Comparison of ENCODE assay signal across 19 cellular contexts in genomic region chr9:134620751-134621557, GRCh38. TPM values are rescaled to one million over a fixed set of nuclear protein-coding genes. Genes with fewer than 3 reads are reported as not detected.
DNase-seq lines count a peak whose midpoint lies in the region; ATAC-seq and TF ChIP-seq lines count a peak whose summit lies in the region.
"Had no signal": no experiment of that assay in that cellular context is flagged by ENCODE, and none has a peak within 500 bp of the region (broad histone marks: within the 10 kb centered on the region; RNA-seq: fewer than 3 reads in every experiment).

No MANE protein-coding gene starts in this region.

- TF ChIP-seq EP300 in sigmoid colon (IDR thresholded peaks at IDR 0.05): no peak

- H3K27ac ChIP-seq in RWPE2 (ENCODE audit: poor library complexity, severe bottlenecking) (no peak overlapping the region), sigmoid colon (no peak overlapping the region)
- H3K27ac ChIP-seq: KMS-11, vagina had no signal

- no peaks in the 10 kb centered on the region for H3K36me3 Mint-ChIP-seq in activated CD8-positive, alpha-beta memory T cell treated with anti-CD3 and anti-CD28 coated beads, Interleukin-2, amount 10 ng/mL, durations not matched to agents 7 days and 5 days
- H3K36me3 Mint-ChIP-seq: activated naive CD4-positive, alpha-beta T cell treated with anti-CD3 and anti-CD28 coated beads, Interleukin-2, amount 50 U/mL, for 72 hours had no signal

- no peaks in the 10 kb centered on the region for H3K4me1 Mint-ChIP-seq in activated CD8-positive, alpha-beta memory T cell treated with anti-CD3 and anti-CD28 coated beads, Interleukin-2, amount 10 ng/mL, durations not matched to agents 7 days and 5 days
- H3K4me1 Mint-ChIP-seq: T-helper 17 cell had no signal

- no peak for TF ChIP-seq POLR2A in sigmoid colon (IDR thresholded peaks at IDR 0.05)

- H3K27me3 ChIP-seq in RWPE2 (ENCODE audit: insufficient read depth, poor library complexity, severe bottlenecking) (no peaks in the 10 kb centered on the region), sigmoid colon (no peaks in the 10 kb centered on the region)
- H3K27me3 ChIP-seq: vagina had no signal

- H3K4me3 Mint-ChIP-seq in activated CD8-positive, alpha-beta memory T cell treated with anti-CD3 and anti-CD28 coated beads, Interleukin-2, amount 10 ng/mL, durations not matched to agents 7 days and 5 days: no peak overlapping the region
- H3K4me3 Mint-ChIP-seq: T-helper 17 cell had no signal

- H3K36me3 ChIP-seq in RWPE2 (ENCODE audit: low read depth) (no peaks in the 10 kb centered on the region), sigmoid colon (no peaks in the 10 kb centered on the region)
- H3K36me3 ChIP-seq: vagina had no signal

- no peak overlapping the region for H3K27ac Mint-ChIP-seq in activated CD8-positive, alpha-beta memory T cell treated with anti-CD3 and anti-CD28 coated beads, Interleukin-2, amount 10 ng/mL, durations not matched to agents 7 days and 5 days
- H3K27ac Mint-ChIP-seq: activated naive CD4-positive, alpha-beta T cell treated with anti-CD3 and anti-CD28 coated beads, Interleukin-2, amount 50 U/mL, for 72 hours; T-helper 17 cell had no signal

- peak; percentile 3 for DNase-seq in activated CD8-positive, alpha-beta memory T cell treated with anti-CD3 and anti-CD28 coated beads, Interleukin-2, amount 10 ng/mL, durations not matched to agents 7 days and 5 days
- DNase-seq in activated CD8-positive, alpha-beta memory T cell treated with anti-CD3 and anti-CD28 coated beads for 24 hours: no peak
- DNase-seq in RWPE2 (ENCODE audit: low spot score): peak; percentile 60
- DNase-seq in islet precursor cell: peak; percentile 73
- DNase-seq in sigmoid colon: peak; percentile 58
- DNase-seq: activated CD4-positive, CD25-positive, alpha-beta regulatory T cell treated with anti-CD3 and anti-CD28 coated beads, Interleukin-2, amount 50 U/mL, for 72 hours; activated T-cell treated with anti-CD3 and anti-CD28 coated beads for 4 hours; effector CD8-positive, alpha-beta T cell; kidney glomerular epithelial cell; NCI-H2227 treated with DMSO at 0.1 percent for 48 hours; NK-92 treated with Interleukin-12 subunit alpha and Interleukin-12 subunit beta, amount 100 ng/mL, for 24 hours; stimulated activated naive CD4-positive, alpha-beta T cell; T-helper 17 cell had no signal

- H3K27me3 Mint-ChIP-seq in activated CD8-positive, alpha-beta memory T cell treated with anti-CD3 and anti-CD28 coated beads, Interleukin-2, amount 10 ng/mL, durations not matched to agents 7 days and 5 days: no peaks in the 10 kb centered on the region

- CTCF ChIA-PET in activated CD8-positive, alpha-beta memory T cell treated with anti-CD3 and anti-CD28 coated beads, Interleukin-2, amount 10 ng/mL, durations not matched to agents 7 days and 5 days (lab: Charles Lee): no interaction called here

- TF ChIP-seq CTCF in RWPE2 (IDR thresholded peaks at IDR 0.05; ENCODE audit: poor library complexity, severe bottlenecking) (no peak), sigmoid colon (IDR thresholded peaks at IDR 0.05) (no peak)

- no peaks in the 10 kb centered on the region for H3K9me3 ChIP-seq in RWPE2 (ENCODE audit: severe bottlenecking)
- H3K9me3 ChIP-seq in sigmoid colon: no peaks in the 10 kb centered on the region
- H3K9me3 ChIP-seq: vagina had no signal

- intact Hi-C loops in sigmoid colon (cut with DNase I): no loop called here

- no peaks in the 10 kb centered on the region for H3K9me3 Mint-ChIP-seq in activated CD8-positive, alpha-beta memory T cell treated with anti-CD3 and anti-CD28 coated beads, Interleukin-2, amount 10 ng/mL, durations not matched to agents 7 days and 5 days (ENCODE audit: low read depth)
- H3K9me3 Mint-ChIP-seq: activated naive CD4-positive, alpha-beta T cell treated with anti-CD3 and anti-CD28 coated beads, Interleukin-2, amount 50 U/mL, for 72 hours had no signal

- no peak for ATAC-seq in activated CD8-positive, alpha-beta memory T cell treated with anti-CD3 and anti-CD28 coated beads, Interleukin-2, amount 10 ng/mL, durations not matched to agents 7 days and 5 days
- ATAC-seq in RWPE2 (ENCODE audit: low read depth) (no peak), HG03097 (IDR thresholded peaks at IDR 0.05; ENCODE audit: low FRiP score, unreplicated experiment) (no peak), HG03135 (IDR thresholded peaks at IDR 0.05; ENCODE audit: unreplicated experiment) (no peak), HG03280 (IDR thresholded peaks at IDR 0.05; ENCODE audit: unreplicated experiment) (no peak)
- ATAC-seq: activated naive CD4-positive, alpha-beta T cell treated with anti-CD3 and anti-CD28 coated beads, Interleukin-2, amount 50 U/mL, for 72 hours; T-helper 17 cell had no signal

- 70 to 81% methylated on average over 21 of the region's 21 CpGs for WGBS in sigmoid colon, 2 donors

- peaks cover 17% of the 10 kb centered on the region for H3K4me1 ChIP-seq in RWPE2 (ENCODE audit: insufficient read depth, poor library complexity, severe bottlenecking)
- H3K4me1 ChIP-seq in sigmoid colon: peaks cover 0 to 10% (median 4%) of the 10 kb centered on the region in 4 donors

- H3K4me3 ChIP-seq in RWPE2 (ENCODE audit: severe bottlenecking): no peak overlapping the region
- no peak overlapping the region for H3K4me3 ChIP-seq in sigmoid colon
- H3K4me3 ChIP-seq: vagina had no signal

RNA-seq across cellular contexts. Expression of gene COL5A1, which starts 20.6 kb away (rescaled TPM):
- total RNA-seq in activated CD8-positive, alpha-beta memory T cell treated with anti-CD3 and anti-CD28 coated beads, Interleukin-2, amount 10 ng/mL, durations not matched to agents 7 days and 5 days: under 1 TPM; 0.09 to 0.16 TPM
- 100 to 1,000 TPM in 1 of 4 donors, 10 to 100 TPM in 3; 24.2 to 168 (median 59.4) TPM for total RNA-seq in sigmoid colon
- polyA plus RNA-seq in sigmoid colon: 10 to 100 TPM in 1 of 3 donors, 1 to 10 TPM in 2; 4.2 to 13.2 (median 4.4) TPM

Comparison
In these comparisons a context has a peak if more than half of its experiments do, and no peak if none do; other contexts are left out.
1. RNA of gene COL5A1, which starts 20.6 kb away (total RNA-seq): 24.2 to 168 TPM in sigmoid colon; 0.09 to 0.16 TPM in activated CD8-positive, alpha-beta memory T cell treated with anti-CD3 and anti-CD28 coated beads, Interleukin-2, amount 10 ng/mL, durations not matched to agents 7 days and 5 days; every median in the first group is over 10 times any median in the second.